In the genomic region with DNA sequence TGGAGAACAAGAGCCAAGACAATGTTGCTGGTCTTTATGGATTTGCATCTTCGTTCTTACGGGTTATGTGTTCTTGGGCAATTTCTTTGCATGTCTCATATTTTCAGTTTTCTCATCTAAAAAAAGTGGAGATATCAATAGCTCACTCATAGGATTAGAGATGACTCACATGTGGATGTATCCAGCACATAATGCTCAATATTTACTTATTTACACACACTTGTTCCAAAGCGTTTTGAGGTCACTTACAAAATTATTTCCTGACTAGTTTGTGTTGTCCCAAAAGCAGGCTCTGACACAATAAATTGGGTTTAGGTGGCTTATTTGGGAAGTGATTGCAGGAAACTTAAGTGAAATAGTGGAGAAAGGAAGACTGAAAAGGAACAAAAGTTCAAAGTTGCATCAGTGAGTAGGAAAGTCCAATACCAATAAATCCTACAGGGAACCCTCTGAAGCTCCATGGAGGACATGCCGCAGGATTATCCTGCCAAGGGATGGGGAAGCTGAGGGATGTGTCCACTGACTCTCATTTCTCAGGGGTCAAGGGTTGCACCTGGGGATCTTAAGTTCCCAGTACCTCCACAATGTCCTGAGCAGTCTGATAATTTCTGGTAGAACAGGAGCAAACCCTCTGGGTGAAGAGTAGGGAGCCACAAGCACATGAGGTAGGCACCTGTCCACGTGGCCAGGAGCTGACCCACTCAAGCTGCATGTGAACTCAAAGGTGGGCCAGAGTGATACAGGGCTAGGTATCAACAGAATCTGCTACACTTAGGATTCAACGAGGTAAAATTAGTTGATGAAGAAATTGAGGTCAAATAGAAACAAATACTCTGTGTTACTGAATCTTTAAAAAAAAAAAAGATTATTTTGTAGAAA, we compare ENCODE assay signal across 14 cellular contexts. TPM values are rescaled to one million over a fixed set of nuclear protein-coding genes. Genes with fewer than 3 reads are reported as not detected.
DNase-seq lines count a peak whose midpoint lies in the region; ATAC-seq and TF ChIP-seq lines count a peak whose summit lies in the region.
"Had no signal": no experiment of that assay in that cellular context is flagged by ENCODE, and none has a peak within 500 bp of the region (broad histone marks: within the 10 kb centered on the region; RNA-seq: fewer than 3 reads in every experiment).

No MANE protein-coding gene starts in this region.

- H3K27ac ChIP-seq in breast epithelium (peak overlapping the region; percentile 68 to 88), skeletal muscle tissue (ENCODE audit: low read depth, low read length) (peak overlapping the region; percentile 33)
- H3K27ac ChIP-seq: C4-2B had no signal

- DNase-seq in HCEC 1CT (peak; percentile 83), breast epithelium (ENCODE audit: low spot score in 2 of 2) (no peak), left lobe of liver (ENCODE audit: low spot score) (no peak), UCSD-AML1 (lab: John Stamatoyannopoulos, UW; ENCODE audit: unreplicated experiment) (no peak), cerebellum (ENCODE audit: low spot score) (no peak), head of caudate nucleus (no peak)
- no peak for DNase-seq in activated T-helper 1 cell treated with anti-CD3 and anti-CD28 coated beads, Interleukin-12 subunit alpha, Interleukin-12 subunit beta, Interleukin-2, Interleukin-4 antibody, amounts not matched to agents 30 ng/mL and 10 ng/mL and 1 ng/mL, durations not matched to agents 14 hours and 24 hours and 36 hours (ENCODE audit: low spot score)
- DNase-seq: activated CD4-positive, CD25-positive, alpha-beta regulatory T cell; activated naive CD4-positive, alpha-beta T cell treated with anti-CD3 and anti-CD28 coated beads, Interleukin-2, amount 10 ng/mL, durations not matched to agents 7 days and 5 days; pancreas; stimulated activated CD4-positive, alpha-beta T cell treated with anti-CD3 and anti-CD28 coated beads, Interleukin-1b, Interleukin-23, amount 100 ng/mL, for 48 hours had no signal

- peak; percentile 62 for ATAC-seq in left lobe of liver

- H3K36me3 Mint-ChIP-seq in activated T-helper 1 cell treated with anti-CD3 and anti-CD28 coated beads, Interleukin-12 subunit alpha, Interleukin-12 subunit beta, Interleukin-2, Interleukin-4 antibody, amounts not matched to agents 30 ng/mL and 10 ng/mL and 1 ng/mL, durations not matched to agents 14 hours and 24 hours and 36 hours (ENCODE audit: low read depth) = no peaks in the 10 kb centered on the region
- H3K36me3 Mint-ChIP-seq: activated naive CD4-positive, alpha-beta T cell treated with anti-CD3 and anti-CD28 coated beads, Interleukin-2, amount 10 ng/mL, durations not matched to agents 7 days and 5 days had no signal

- TF ChIP-seq POLR2A in breast epithelium (IDR thresholded peaks at IDR 0.05) = no peak

- no peaks in the 10 kb centered on the region for H3K9me3 Mint-ChIP-seq in activated T-helper 1 cell treated with anti-CD3 and anti-CD28 coated beads, Interleukin-12 subunit alpha, Interleukin-12 subunit beta, Interleukin-2, Interleukin-4 antibody, amounts not matched to agents 30 ng/mL and 10 ng/mL and 1 ng/mL, durations not matched to agents 14 hours and 24 hours and 36 hours
- H3K9me3 Mint-ChIP-seq: activated naive CD4-positive, alpha-beta T cell treated with anti-CD3 and anti-CD28 coated beads, Interleukin-2, amount 10 ng/mL, durations not matched to agents 7 days and 5 days; central memory CD8-positive, alpha-beta T cell had no signal

- no peak overlapping the region for H3K27ac Mint-ChIP-seq in activated T-helper 1 cell treated with anti-CD3 and anti-CD28 coated beads, Interleukin-12 subunit alpha, Interleukin-12 subunit beta, Interleukin-2, Interleukin-4 antibody, amounts not matched to agents 30 ng/mL and 10 ng/mL and 1 ng/mL, durations not matched to agents 14 hours and 24 hours and 36 hours
- H3K27ac Mint-ChIP-seq: activated naive CD4-positive, alpha-beta T cell treated with anti-CD3 and anti-CD28 coated beads, Interleukin-2, amount 10 ng/mL, durations not matched to agents 7 days and 5 days had no signal

- no peak overlapping the region for H3K9ac ChIP-seq in skeletal muscle tissue (ENCODE audit: low read depth in 1 of 3, low read length in 3 of 3)

- H3K4me3 Mint-ChIP-seq in activated T-helper 1 cell treated with anti-CD3 and anti-CD28 coated beads, Interleukin-12 subunit alpha, Interleukin-12 subunit beta, Interleukin-2, Interleukin-4 antibody, amounts not matched to agents 30 ng/mL and 10 ng/mL and 1 ng/mL, durations not matched to agents 14 hours and 24 hours and 36 hours = no peak overlapping the region
- H3K4me3 Mint-ChIP-seq: activated naive CD4-positive, alpha-beta T cell treated with anti-CD3 and anti-CD28 coated beads, Interleukin-2, amount 10 ng/mL, durations not matched to agents 7 days and 5 days; central memory CD8-positive, alpha-beta T cell had no signal

- H3K36me3 ChIP-seq in breast epithelium (no peaks in the 10 kb centered on the region), skeletal muscle tissue (ENCODE audit: control insufficient read depth in 3 of 3, insufficient read depth in 3 of 3, low read length in 3 of 3) (no peaks in the 10 kb centered on the region)
- H3K36me3 ChIP-seq: pancreas had no signal

- no peaks in the 10 kb centered on the region for H3K9me3 ChIP-seq in breast epithelium
- H3K9me3 ChIP-seq in skeletal muscle tissue (ENCODE audit: control insufficient read depth in 3 of 3, low read length in 3 of 3) = no peaks in the 10 kb centered on the region
- H3K9me3 ChIP-seq: pancreas had no signal

- no peaks in the 10 kb centered on the region for H3K4me1 ChIP-seq in breast epithelium
- peaks cover 6 to 20% (median 20%) of the 10 kb centered on the region in 3 donors for H3K4me1 ChIP-seq in skeletal muscle tissue (ENCODE audit: control insufficient read depth in 3 of 3, insufficient read depth in 3 of 3, low read length in 3 of 3)
- H3K4me1 ChIP-seq: pancreas had no signal

- no peak for TF ChIP-seq CTCF in breast epithelium (IDR thresholded peaks at IDR 0.05)

- no peaks in the 10 kb centered on the region for H3K4me1 Mint-ChIP-seq in activated T-helper 1 cell treated with anti-CD3 and anti-CD28 coated beads, Interleukin-12 subunit alpha, Interleukin-12 subunit beta, Interleukin-2, Interleukin-4 antibody, amounts not matched to agents 30 ng/mL and 10 ng/mL and 1 ng/mL, durations not matched to agents 14 hours and 24 hours and 36 hours (ENCODE audit: low read depth)
- H3K4me1 Mint-ChIP-seq: activated naive CD4-positive, alpha-beta T cell treated with anti-CD3 and anti-CD28 coated beads, Interleukin-2, amount 10 ng/mL, durations not matched to agents 7 days and 5 days; central memory CD8-positive, alpha-beta T cell had no signal

- no peak overlapping the region for H3K4me3 ChIP-seq in breast epithelium
- no peak overlapping the region for H3K4me3 ChIP-seq in skeletal muscle tissue (ENCODE audit: low read length in 3 of 3)
- H3K4me3 ChIP-seq: pancreas had no signal

- H3K27me3 ChIP-seq in breast epithelium = no peaks in the 10 kb centered on the region
- no peaks in the 10 kb centered on the region for H3K27me3 ChIP-seq in skeletal muscle tissue (ENCODE audit: control insufficient read depth in 3 of 3, insufficient read depth in 3 of 3, low read length in 3 of 3)
- H3K27me3 ChIP-seq: pancreas had no signal

- intact Hi-C loops in breast epithelium (cut with DNase I; ENCODE audit: low total_unique reads) (no loop called here), head of caudate nucleus (cut with DNase I) (no loop called here)
- intact Hi-C loops in activated T-helper 1 cell treated with anti-CD3 and anti-CD28 coated beads, Interleukin-12 subunit alpha, Interleukin-12 subunit beta, Interleukin-2, Interleukin-4 antibody, amounts not matched to agents 30 ng/mL and 10 ng/mL and 1 ng/mL, durations not matched to agents 14 hours and 24 hours and 36 hours (cut with micrococcal nuclease) = no loop called here

- peaks cover 4% of the 10 kb centered on the region for H3K27me3 Mint-ChIP-seq in activated T-helper 1 cell treated with anti-CD3 and anti-CD28 coated beads, Interleukin-12 subunit alpha, Interleukin-12 subunit beta, Interleukin-2, Interleukin-4 antibody, amounts not matched to agents 30 ng/mL and 10 ng/mL and 1 ng/mL, durations not matched to agents 14 hours and 24 hours and 36 hours (ENCODE audit: insufficient read depth)
- H3K27me3 Mint-ChIP-seq: activated naive CD4-positive, alpha-beta T cell treated with anti-CD3 and anti-CD28 coated beads, Interleukin-2, amount 10 ng/mL, durations not matched to agents 7 days and 5 days; central memory CD8-positive, alpha-beta T cell had no signal

RNA-seq across cellular contexts. Expression of a gene that starts 37.4 kb away (rescaled TPM):
- total RNA-seq in breast epithelium (10 to 100 TPM; 53.7 to 62.6 (median 61.1) TPM), left lobe of liver (54.1 TPM), skeletal muscle tissue (14.6 TPM), cerebellum (24.2 TPM)
- total RNA-seq in activated T-helper 1 cell treated with anti-CD3 and anti-CD28 coated beads, Interleukin-12 subunit alpha, Interleukin-12 subunit beta, Interleukin-2, Interleukin-4 antibody, amounts not matched to agents 30 ng/mL and 10 ng/mL and 1 ng/mL, durations not matched to agents 14 hours and 24 hours and 36 hours = 3.7 and 3.8 TPM in 2 replicates
